Comparison of ENCODE assay signal across 5 cellular contexts in the genomic region with DNA sequence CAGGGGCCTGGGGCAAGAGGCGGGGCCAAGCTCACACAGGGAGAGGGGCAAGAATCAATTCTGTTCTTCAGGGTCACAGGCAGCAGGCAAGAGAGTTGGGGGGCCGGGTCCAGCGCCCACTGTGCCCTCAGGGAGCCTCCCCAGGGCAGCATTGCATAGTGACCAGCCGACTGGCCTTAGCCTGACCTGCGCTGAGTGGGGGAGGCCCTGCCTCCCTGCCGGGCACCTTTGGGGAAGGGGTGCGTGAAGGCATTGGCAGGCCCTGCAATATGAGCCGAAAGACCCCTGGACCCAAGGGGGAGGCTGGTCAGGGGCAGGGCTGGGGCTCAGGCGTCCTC.
"Had no signal": no experiment of that assay in that cellular context is flagged by ENCODE, and none has a peak within 500 bp of the region (broad histone marks: within the 10 kb centered on the region; RNA-seq: fewer than 3 reads in every experiment).

No MANE protein-coding gene starts in this region.

- DNase-seq: activated gamma-delta T cell; KG1; NK-92 treated with Interleukin-12 subunit alpha and Interleukin-12 subunit beta, amount 100 ng/mL, for 24 hours; SIG-M5 had no signal

- FAIRE-seq: astrocyte had no signal
